ENCODE assay signal across 17 cellular contexts in the genomic region with DNA sequence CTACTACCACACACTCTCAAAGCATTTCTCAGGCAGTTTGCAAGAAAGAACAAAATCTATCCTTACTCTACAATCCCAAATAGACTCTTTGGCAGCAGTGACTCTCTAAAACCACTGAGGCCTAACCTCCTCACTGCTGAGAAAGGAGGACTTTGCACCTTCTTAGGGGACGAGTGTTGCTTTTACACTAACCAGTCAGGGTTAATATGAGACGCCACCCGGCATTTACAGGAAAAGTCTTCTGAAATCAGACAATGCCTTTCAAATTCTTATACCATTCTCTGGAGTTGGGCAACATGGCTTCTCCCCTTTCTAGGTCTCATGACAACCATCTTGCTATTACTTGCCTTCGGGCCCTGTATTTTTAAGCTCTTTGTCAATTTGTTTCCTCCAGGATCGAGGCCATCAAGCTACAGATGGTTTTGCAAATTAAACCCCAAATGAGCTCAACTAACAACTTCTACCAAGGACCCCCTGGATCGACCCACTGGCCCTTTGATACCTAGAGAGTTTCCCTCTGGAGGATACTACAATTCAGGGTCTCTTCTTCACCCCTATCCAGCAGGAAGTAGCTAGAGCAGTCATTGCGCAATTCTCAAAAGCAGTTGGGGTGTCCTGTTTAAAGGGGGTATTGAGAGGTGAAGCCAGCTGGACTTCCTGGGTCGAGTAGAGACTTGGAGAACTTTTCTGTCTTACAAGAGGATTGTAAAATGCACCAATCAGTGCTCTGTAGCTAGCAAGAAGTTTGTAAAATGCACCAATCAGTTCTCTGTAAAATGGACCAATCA. TPM values are rescaled to one million over a fixed set of nuclear protein-coding genes. Genes with fewer than 3 reads are reported as not detected.
DNase-seq lines count a peak whose midpoint lies in the region; ATAC-seq and TF ChIP-seq lines count a peak whose summit lies in the region.
"Had no signal": no experiment of that assay in that cellular context is flagged by ENCODE, and none has a peak within 500 bp of the region (broad histone marks: within the 10 kb centered on the region; RNA-seq: fewer than 3 reads in every experiment).

No MANE protein-coding gene starts in this region.

- H3K23ac ChIP-seq in IMR-90 (ENCODE audit: low read depth, low read length) = no peak overlapping the region

- dilution Hi-C loops in IMR-90 (cut with HindIII; ENCODE audit: low sequenced_read_pairs, unreplicated experiment) = no loop called here

- no peak overlapping the region for H4K8ac ChIP-seq in IMR-90 (ENCODE audit: low read depth in 2 of 2, low read length in 2 of 2)

- no peaks in the 10 kb centered on the region for H3K79me1 ChIP-seq in IMR-90 (ENCODE audit: low read depth in 1 of 2, low read length in 2 of 2)

- H4K20me1 ChIP-seq in IMR-90 (ENCODE audit: insufficient read depth, low read length) = no peaks in the 10 kb centered on the region

- no peak for TF ChIP-seq RAD21 in IMR-90 (IDR thresholded peaks at IDR 0.05; ENCODE audit: low read length)

- no peaks in the 10 kb centered on the region for H3K27me3 ChIP-seq in IMR-90 (ENCODE audit: control insufficient read depth, insufficient read depth, low read length)
- H3K27me3 ChIP-seq in ascending aorta = no peaks in the 10 kb centered on the region
- no peaks in the 10 kb centered on the region for H3K27me3 ChIP-seq in thoracic aorta (replicated peaks; ENCODE audit: insufficient read depth)
- H3K27me3 ChIP-seq: BE2C had no signal

- H3K27ac ChIP-seq in IMR-90 (ENCODE audit: insufficient read depth, low read length) = no peak overlapping the region
- H3K27ac ChIP-seq in ascending aorta = peak overlapping the region; percentile 87
- H3K27ac ChIP-seq in thoracic aorta = peak overlapping the region; percentile 68 to 89
- H3K27ac ChIP-seq: C4-2B, HL-60, KMS-11 had no signal

- no peaks in the 10 kb centered on the region for H3K9me3 ChIP-seq in IMR-90 (ENCODE audit: control insufficient read depth, insufficient read depth, low read length)
- H3K9me3 ChIP-seq in ascending aorta = no peaks in the 10 kb centered on the region
- no peaks in the 10 kb centered on the region for H3K9me3 ChIP-seq in thoracic aorta
- H3K9me3 ChIP-seq in mucosa of descending colon = no peaks in the 10 kb centered on the region
- H3K9me3 ChIP-seq: BE2C had no signal

- DNase-seq in IMR-90 = no peak
- DNase-seq in ascending aorta (ENCODE audit: low spot score in 2 of 2) = no peak
- DNase-seq in left kidney (ENCODE audit: low read depth, low spot score) = peak; percentile 8
- no peak for DNase-seq in thoracic aorta (ENCODE audit: low spot score)
- no peak for DNase-seq in HK-2 (ENCODE audit: unreplicated experiment)
- no peak for DNase-seq in activated effector memory CD4-positive, alpha-beta T cell treated with Interleukin-2 at 50 U/mL for 16 hours
- DNase-seq in mucosa of descending colon = no peak
- DNase-seq: BE2C; CD4-positive, alpha-beta memory T cell; DMS79 treated with DMSO at 0.1 percent for 48 hours; EL; GOT3; HCEC 1CT; HFFc6 had no signal

- no peaks in the 10 kb centered on the region for H3K9me1 ChIP-seq in IMR-90 (ENCODE audit: insufficient read depth, low read length)

- H2BK120ac ChIP-seq in IMR-90 (ENCODE audit: low read depth, low read length) = no peak overlapping the region

- no peak overlapping the region for H3K14ac ChIP-seq in IMR-90 (replicated peaks; ENCODE audit: low read depth, low read length)

- no peak overlapping the region for H3K4me2 ChIP-seq in IMR-90 (ENCODE audit: low read depth, low read length)
- H3K4me2 ChIP-seq: KMS-11 had no signal

- POLR2A ChIA-PET in IMR-90 (lab: Charles Lee; ENCODE audit: unreplicated experiment) = no interaction called here

- no peak overlapping the region for H2AFZ ChIP-seq in IMR-90 (replicated peaks; ENCODE audit: low read length, poor library complexity)

- no TSS peak for BruUV-seq in IMR-90 (replicated peaks; lab: Mats Ljungman, UMichigan)

- H3K4me3 ChIP-seq in IMR-90 (ENCODE audit: insufficient read depth, low read depth, low read length) = no peak overlapping the region
- H3K4me3 ChIP-seq in ascending aorta = no peak overlapping the region
- no peak overlapping the region for H3K4me3 ChIP-seq in thoracic aorta
- H3K4me3 ChIP-seq in mucosa of descending colon = no peak overlapping the region

- WGBS in IMR-90 (ENCODE audit: extremely low coverage in 2 of 2, insufficient read length in 1 of 2), 2 experiments = 82% methylated on average over 2 of the region's 8 CpGs; no CpG with 5 or more reads in 1 of the 2 experiments

- CTCF ChIA-PET in IMR-90 (lab: Yijun Ruan, JAX) = no interaction called here

- no peak overlapping the region for H2AK9ac ChIP-seq in IMR-90 (replicated peaks; ENCODE audit: low read depth, low read length, poor library complexity)

- intact Hi-C loops in IMR-90 (cut with micrococcal nuclease) = loop anchor here (2.0 to 5.0 kb wide), 5 partner anchors 61 to 230 kb away; no protein-coding TSS in a partner anchor
- intact Hi-C loops in ascending aorta (cut with DNase I) = loop anchor here (2.0 to 5.0 kb wide), 4 partner anchors 67 to 345 kb away; no protein-coding TSS in a partner anchor
- intact Hi-C loops in mucosa of descending colon (cut with DNase I, micrococcal nuclease) = no loop called here

- H3K18ac ChIP-seq in IMR-90 (ENCODE audit: low read depth, low read length) = no peak overlapping the region

- H2AK5ac ChIP-seq in IMR-90 (ENCODE audit: low read depth, low read length) = no peak overlapping the region

- H3K36me3 ChIP-seq in IMR-90 (ENCODE audit: control insufficient read depth, insufficient read depth, low read length) = no peaks in the 10 kb centered on the region
- H3K36me3 ChIP-seq in ascending aorta = no peaks in the 10 kb centered on the region
- H3K36me3 ChIP-seq in thoracic aorta = no peaks in the 10 kb centered on the region
- H3K36me3 ChIP-seq in mucosa of descending colon (ENCODE audit: low read depth) = no peaks in the 10 kb centered on the region
- H3K36me3 ChIP-seq: BE2C had no signal

- H2BK15ac ChIP-seq in IMR-90 (ENCODE audit: low read depth, low read length) = no peak overlapping the region

- no peak overlapping the region for H4K91ac ChIP-seq in IMR-90 (ENCODE audit: insufficient read depth, low read depth, low read length)

- H3K56ac ChIP-seq in IMR-90 (ENCODE audit: extremely low read depth, insufficient read depth, low read length) = no peak overlapping the region

- no peak overlapping the region for H4K5ac ChIP-seq in IMR-90 (ENCODE audit: low read depth, low read length)

- H3K4me1 ChIP-seq in IMR-90 (ENCODE audit: control insufficient read depth, insufficient read depth, low read length) (0 out of 2 replicates have a peak, but pooled peaks cover 2% of the 10 kb centered on the region), ascending aorta (peaks cover 2 to 23% of the 10 kb centered on the region in 2 donors), thoracic aorta (ENCODE audit: control insufficient read depth in 1 of 2, low read depth in 2 of 2) (peaks cover 9 to 18% of the 10 kb centered on the region in 2 donors), mucosa of descending colon (ENCODE audit: low read depth) (no peaks in the 10 kb centered on the region)
- H3K4me1 ChIP-seq: BE2C had no signal

- H2BK5ac ChIP-seq in IMR-90 (ENCODE audit: low read depth, low read length, poor library complexity, severe bottlenecking) = no peak overlapping the region

- H2BK20ac ChIP-seq in IMR-90 (ENCODE audit: low read depth, low read length) = no peak overlapping the region

- in situ Hi-C loops in IMR-90 (cut with MboI; ENCODE audit: low sequenced_read_pairs) = no loop called here

- ATAC-seq in IMR-90 (ENCODE audit: low read depth) = no peak
- no peak for ATAC-seq in thoracic aorta (ENCODE audit: insufficient number of reproducible peaks, low FRiP score, low read depth)
- ATAC-seq in mucosa of descending colon = no peak

- H3K9ac ChIP-seq in IMR-90 (ENCODE audit: low read depth, low read length) = no peak overlapping the region
- H3K9ac ChIP-seq: KMS-11 had no signal

- TF ChIP-seq CTCF in IMR-90 (conservative IDR thresholded peaks at IDR 0.05; ENCODE audit: low read depth, low read length) = no peak
- TF ChIP-seq CTCF in ascending aorta (IDR thresholded peaks at IDR 0.05) = no peak
- no peak for TF ChIP-seq CTCF in thoracic aorta (IDR thresholded peaks at IDR 0.05)
- TF ChIP-seq CTCF in mucosa of descending colon (IDR thresholded peaks at IDR 0.05) = no peak

- H3K4ac ChIP-seq in IMR-90 (ENCODE audit: low read depth, low read length) = no peak overlapping the region

- TF ChIP-seq POLR2A in IMR-90 (IDR thresholded peaks at IDR 0.05; ENCODE audit: low read depth, low read length) = no peak

TF ChIP-seq in IMR-90, 13 proteins besides CTCF, POLR2A, EP300 and RAD21:
- TF ChIP-seq MAZ (IDR thresholded peaks at IDR 0.05; ENCODE audit: borderline replicate concordance, low read depth, low read length) (no peak), SMC3 (IDR thresholded peaks at IDR 0.05; ENCODE audit: low read depth, low read length) (no peak), CEBPB (IDR thresholded peaks at IDR 0.05; ENCODE audit: low read depth, low read length) (peak; percentile 79), NFE2L2 (IDR thresholded peaks at IDR 0.05; ENCODE audit: low read depth, low read length) (no peak)
- TF ChIP-seq, protein P1, sequence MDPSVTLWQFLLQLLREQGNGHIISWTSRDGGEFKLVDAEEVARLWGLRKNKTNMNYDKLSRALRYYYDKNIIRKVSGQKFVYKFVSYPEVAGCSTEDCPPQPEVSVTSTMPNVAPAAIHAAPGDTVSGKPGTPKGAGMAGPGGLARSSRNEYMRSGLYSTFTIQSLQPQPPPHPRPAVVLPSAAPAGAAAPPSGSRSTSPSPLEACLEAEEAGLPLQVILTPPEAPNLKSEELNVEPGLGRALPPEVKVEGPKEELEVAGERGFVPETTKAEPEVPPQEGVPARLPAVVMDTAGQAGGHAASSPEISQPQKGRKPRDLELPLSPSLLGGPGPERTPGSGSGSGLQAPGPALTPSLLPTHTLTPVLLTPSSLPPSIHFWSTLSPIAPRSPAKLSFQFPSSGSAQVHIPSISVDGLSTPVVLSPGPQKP (IDR thresholded peaks at IDR 0.05; ENCODE audit: borderline replicate concordance, low read depth, low read length) = no peak

RNA-seq across cellular contexts. Expression of a gene that starts 2.0 kb away (rescaled TPM):
- 0.36 and 0.56 TPM in 2 replicates for total RNA-seq in IMR-90 (2012; rRNA removed)
- polyA plus RNA-seq in IMR-90 (2012; rRNA removed) = 0.37 and 0.55 TPM in 2 replicates
- polyA plus RNA-seq in IMR-90 (2012; cell fraction: cytosol; rRNA removed) = 0.04 and 0.14 TPM in 2 replicates
- polyA plus RNA-seq in IMR-90 (2012; cell fraction: nucleus; rRNA removed; ENCODE audit: low replicate concordance) = 0.45 TPM in 1 of 2 replicates, not detected in the other
- total RNA-seq in ascending aorta = 30.1 TPM
- 10 to 100 TPM; 10.6 to 13.8 TPM for total RNA-seq in thoracic aorta
- 10 to 100 TPM in 1 of 3 donors, 1 to 10 TPM in 2; 5.4 to 14.6 (median 8.7) TPM for total RNA-seq in mucosa of descending colon

Comparison
In these comparisons a context has a peak if more than half of its experiments do, and no peak if none do; other contexts are left out.
1. intact Hi-C loops: an anchor here in IMR-90 (2.0 to 5.0 kb wide) and ascending aorta (2.0 to 5.0 kb wide); none called in mucosa of descending colon.